Comparison of ENCODE assay signal across 8 cellular contexts in the genomic region with DNA sequence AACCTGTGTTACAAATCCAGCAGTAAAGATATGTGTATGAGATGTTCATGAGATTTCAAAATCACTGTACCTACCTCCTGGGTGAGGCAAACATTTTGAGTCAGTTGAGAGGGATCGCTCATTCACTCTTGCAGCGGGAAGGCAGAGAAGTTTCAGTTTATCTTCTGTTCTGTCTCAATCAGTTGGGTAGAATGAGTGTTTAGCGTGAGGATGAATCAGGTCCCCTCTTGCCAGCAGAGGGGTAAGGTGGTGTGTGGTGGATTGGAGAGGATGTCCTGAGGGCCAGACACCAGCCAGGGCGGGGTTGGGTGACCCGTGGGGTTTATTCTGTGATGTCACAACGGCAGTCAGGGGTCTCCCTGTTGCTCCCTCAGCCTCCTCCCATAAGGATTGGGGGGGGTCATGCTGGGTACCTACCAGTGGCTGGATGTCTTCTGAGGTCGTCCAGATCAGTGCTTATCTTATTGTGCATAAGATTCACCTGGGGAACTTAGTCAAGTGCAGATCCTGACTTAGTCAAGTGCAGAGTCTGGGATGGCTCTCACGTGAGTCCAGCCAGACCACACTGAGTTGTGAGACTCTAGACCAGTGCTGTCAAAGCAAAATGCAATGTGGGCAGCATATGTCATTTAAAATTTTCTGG. TPM values are rescaled to one million over a fixed set of nuclear protein-coding genes. Genes with fewer than 3 reads are reported as not detected.
DNase-seq lines count a peak whose midpoint lies in the region; ATAC-seq and TF ChIP-seq lines count a peak whose summit lies in the region.

A gene (minus strand): TSS at position 277 of the 643 bp plus-strand sequence. CDS start 155 bp downstream, at position 122.

- H3K4me1 ChIP-seq in mesendoderm (ENCODE audit: control insufficient read depth, low read depth, low read length) (peaks cover 7% of the 10 kb centered on the region), thyroid gland (peaks cover 39 to 53% of the 10 kb centered on the region in 2 donors)

- peak within 1 kb of the TSS; percentile 1 for H3K56ac ChIP-seq in mesendoderm (ENCODE audit: low read length)

- no peak within 1 kb of the TSS for H3K9ac ChIP-seq in mesendoderm (ENCODE audit: low read length)

- H3K27me3 Mint-ChIP-seq in activated naive CD4-positive, alpha-beta T cell treated with anti-CD3 and anti-CD28 coated beads, Interleukin-2, amount 50 U/mL, for 24 hours, result no peaks in the 10 kb centered on the region
- H3K27me3 Mint-ChIP-seq in activated T-helper 2 cell treated with anti-CD3 and anti-CD28 coated beads, Interferon-gamma antibody, Interleukin-2, Interleukin-4, amounts not matched to agents 10 μg/mL and 5 μg/mL and 100 μg/mL, durations not matched to agents 14 hours and 24 hours and 36 hours (ENCODE audit: low read depth), result peaks cover 14% of the 10 kb centered on the region

- no peak within 1 kb of the TSS for H3K4ac ChIP-seq in mesendoderm (ENCODE audit: low read depth, low read length)

- H3K27ac ChIP-seq in mesendoderm (ENCODE audit: low read depth, low read length) (no peak within 1 kb of the TSS), thyroid gland (peak within 1 kb of the TSS; percentile 91 to 99 (median 93))

- no peak for ATAC-seq in GM18498 (IDR thresholded peaks at IDR 0.05; ENCODE audit: unreplicated experiment)

- H3K27me3 ChIP-seq in mesendoderm (ENCODE audit: insufficient read depth, low read length, poor library complexity) (no peaks in the 10 kb centered on the region), thyroid gland (no peaks in the 10 kb centered on the region)

- H2BK120ac ChIP-seq in mesendoderm (ENCODE audit: low read depth, low read length), result no peak within 1 kb of the TSS

- no peak for TF ChIP-seq CTCF in thyroid gland (IDR thresholded peaks at IDR 0.05)

- peak within 1 kb of the TSS; percentile 48 for H3K27ac Mint-ChIP-seq in activated naive CD4-positive, alpha-beta T cell treated with anti-CD3 and anti-CD28 coated beads, Interleukin-2, amount 50 U/mL, for 24 hours
- no peak within 1 kb of the TSS for H3K27ac Mint-ChIP-seq in activated T-helper 2 cell treated with anti-CD3 and anti-CD28 coated beads, Interferon-gamma antibody, Interleukin-2, Interleukin-4, amounts not matched to agents 10 μg/mL and 5 μg/mL and 100 μg/mL, durations not matched to agents 14 hours and 24 hours and 36 hours

- H2AK5ac ChIP-seq in mesendoderm (ENCODE audit: low read length), result no peak within 1 kb of the TSS

- no peaks in the 10 kb centered on the region for H3K9me3 ChIP-seq in thyroid gland

- H3K4me2 ChIP-seq in mesendoderm (ENCODE audit: low read length), result no peak within 1 kb of the TSS

- H3K23ac ChIP-seq in mesendoderm (ENCODE audit: low read length), result no peak within 1 kb of the TSS

- no CpG with 5 or more reads among the region's 8 CpGs for WGBS in mesendoderm (ENCODE audit: extremely low coverage, insufficient coverage, low lambda C conversion rate)
- WGBS in thyroid gland, 2 donors, result 91 to 92% methylated on average over 8 of the region's 8 CpGs

- no peaks in the 10 kb centered on the region for H3K79me2 ChIP-seq in mesendoderm (ENCODE audit: control insufficient read depth, insufficient read depth, low read length)

- no peak within 1 kb of the TSS for H2BK5ac ChIP-seq in mesendoderm (ENCODE audit: low read length)

- no peak within 1 kb of the TSS for H2BK15ac ChIP-seq in mesendoderm (replicated peaks; ENCODE audit: low read depth)

- no peaks in the 10 kb centered on the region for H3K36me3 Mint-ChIP-seq in activated naive CD4-positive, alpha-beta T cell treated with anti-CD3 and anti-CD28 coated beads, Interleukin-2, amount 50 U/mL, for 24 hours
- no peaks in the 10 kb centered on the region for H3K36me3 Mint-ChIP-seq in activated T-helper 2 cell treated with anti-CD3 and anti-CD28 coated beads, Interferon-gamma antibody, Interleukin-2, Interleukin-4, amounts not matched to agents 10 μg/mL and 5 μg/mL and 100 μg/mL, durations not matched to agents 14 hours and 24 hours and 36 hours (ENCODE audit: low read depth)

- no peak within 1 kb of the TSS for H4K8ac ChIP-seq in mesendoderm (ENCODE audit: low read depth, low read length)

- no peak for TF ChIP-seq POLR2A in thyroid gland (IDR thresholded peaks at IDR 0.05)

- H3K79me1 ChIP-seq in mesendoderm (ENCODE audit: low read length), result no peaks in the 10 kb centered on the region

- H3K4me3 ChIP-seq in mesendoderm (ENCODE audit: low read length), result no peak within 1 kb of the TSS
- no peak within 1 kb of the TSS for H3K4me3 ChIP-seq in thyroid gland (replicated peaks in 1 of 3)

- intact Hi-C loops in activated T-helper 2 cell treated with anti-CD3 and anti-CD28 coated beads, Interferon-gamma antibody, Interleukin-2, Interleukin-4, amounts not matched to agents 10 μg/mL and 5 μg/mL and 100 μg/mL, durations not matched to agents 14 hours and 24 hours and 36 hours (cut with micrococcal nuclease), result loop anchor here (5.0 kb wide), 2 partner anchors 316 to 1669 kb away; a partner anchor contains a TSS
- intact Hi-C loops in thyroid gland (cut with DNase I), result no loop called here

- no peaks in the 10 kb centered on the region for H3K36me3 ChIP-seq in mesendoderm (ENCODE audit: control insufficient read depth, insufficient read depth, low read length)
- H3K36me3 ChIP-seq in thyroid gland, result no peaks in the 10 kb centered on the region

- no peak for DNase-seq in activated naive CD4-positive, alpha-beta T cell treated with anti-CD3 and anti-CD28 coated beads, Interleukin-2, amount 50 U/mL, for 16 hours
- DNase-seq in activated T-helper 2 cell treated with anti-CD3 and anti-CD28 coated beads, Interferon-gamma antibody, Interleukin-2, Interleukin-4, amounts not matched to agents 10 μg/mL and 5 μg/mL and 100 μg/mL, durations not matched to agents 14 hours and 24 hours and 36 hours (ENCODE audit: low spot score), result no peak
- no peak for DNase-seq in mesendoderm
- DNase-seq in thyroid gland, result no peak
- DNase-seq in NOMO-1 (lab: John Stamatoyannopoulos, UW; ENCODE audit: unreplicated experiment in 2 of 2), result no peak
- DNase-seq in amniotic stem cell (lab: John Stamatoyannopoulos, UW), result no peak

- no peak within 1 kb of the TSS for H3K18ac ChIP-seq in mesendoderm (ENCODE audit: low read length)

- peaks cover 46% of the 10 kb centered on the region for H3K4me1 Mint-ChIP-seq in activated naive CD4-positive, alpha-beta T cell treated with anti-CD3 and anti-CD28 coated beads, Interleukin-2, amount 50 U/mL, for 24 hours
- H3K4me1 Mint-ChIP-seq in activated T-helper 2 cell treated with anti-CD3 and anti-CD28 coated beads, Interferon-gamma antibody, Interleukin-2, Interleukin-4, amounts not matched to agents 10 μg/mL and 5 μg/mL and 100 μg/mL, durations not matched to agents 14 hours and 24 hours and 36 hours (ENCODE audit: low read depth), result peaks cover 37% of the 10 kb centered on the region

- H3K4me3 Mint-ChIP-seq in activated naive CD4-positive, alpha-beta T cell treated with anti-CD3 and anti-CD28 coated beads, Interleukin-2, amount 50 U/mL, for 24 hours, result peak within 1 kb of the TSS; percentile 84
- H3K4me3 Mint-ChIP-seq in activated T-helper 2 cell treated with anti-CD3 and anti-CD28 coated beads, Interferon-gamma antibody, Interleukin-2, Interleukin-4, amounts not matched to agents 10 μg/mL and 5 μg/mL and 100 μg/mL, durations not matched to agents 14 hours and 24 hours and 36 hours (ENCODE audit: low read depth), result peak within 1 kb of the TSS; percentile 51

- H3K9me3 Mint-ChIP-seq in activated naive CD4-positive, alpha-beta T cell treated with anti-CD3 and anti-CD28 coated beads, Interleukin-2, amount 50 U/mL, for 24 hours, result no peaks in the 10 kb centered on the region
- no peaks in the 10 kb centered on the region for H3K9me3 Mint-ChIP-seq in activated T-helper 2 cell treated with anti-CD3 and anti-CD28 coated beads, Interferon-gamma antibody, Interleukin-2, Interleukin-4, amounts not matched to agents 10 μg/mL and 5 μg/mL and 100 μg/mL, durations not matched to agents 14 hours and 24 hours and 36 hours

- no peak within 1 kb of the TSS for H4K5ac ChIP-seq in mesendoderm (ENCODE audit: low read length)

RNA-seq across cellular contexts. Expression of the gene that starts here (rescaled TPM):
- total RNA-seq in activated T-helper 2 cell treated with anti-CD3 and anti-CD28 coated beads, Interferon-gamma antibody, Interleukin-2, Interleukin-4, amounts not matched to agents 10 μg/mL and 5 μg/mL and 100 μg/mL, durations not matched to agents 14 hours and 24 hours and 36 hours, result not detected in 2 replicates
- 0.55 TPM for polyA plus RNA-seq in mesendoderm (2013, experiment 1 of 2)
- polyA plus RNA-seq in mesendoderm (2013, experiment 2 of 2), result 0.49 TPM
- total RNA-seq in thyroid gland, result 1 to 10 TPM in 1 of 4 donors, not detected in 3; 1.2 TPM
